23 cellular contexts compared by ENCODE assay signal in the genomic region with DNA sequence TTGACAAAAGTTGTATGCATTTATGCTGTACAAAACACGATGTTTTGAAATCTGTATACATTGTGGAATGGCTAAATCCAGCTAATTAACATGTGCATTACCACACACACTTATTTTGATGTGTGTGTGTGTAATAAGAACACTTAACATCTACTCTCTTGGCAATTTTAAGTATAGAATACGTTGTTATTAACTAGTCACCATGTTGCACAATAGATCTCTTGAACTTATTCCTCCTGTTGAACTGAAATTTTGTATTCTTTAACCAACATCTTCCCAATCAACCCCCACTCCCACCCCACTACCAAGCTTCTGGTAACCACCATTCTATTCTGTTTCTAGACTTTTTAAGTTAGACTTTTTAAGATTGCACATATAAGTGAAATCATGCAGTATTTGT. TPM values are rescaled to one million over a fixed set of nuclear protein-coding genes. Genes with fewer than 3 reads are reported as not detected.
DNase-seq lines count a peak whose midpoint lies in the region; ATAC-seq, FAIRE-seq and TF ChIP-seq lines count a peak whose summit lies in the region.
"Had no signal": no experiment of that assay in that cellular context is flagged by ENCODE, and none has a peak within 500 bp of the region (broad histone marks: within the 10 kb centered on the region; RNA-seq: fewer than 3 reads in every experiment).

No MANE protein-coding gene starts in this region.

- no peak overlapping the region for H3K23ac ChIP-seq in IMR-90 (ENCODE audit: low read depth, low read length)

- BruUV-seq in IMR-90 (replicated peaks; lab: Mats Ljungman, UMichigan) (no TSS peak), K562 (replicated peaks; lab: Mats Ljungman, UMichigan) (no TSS peak)

- no peak overlapping the region for H3K18ac ChIP-seq in IMR-90 (ENCODE audit: low read depth, low read length)

- H3K9me1 ChIP-seq in IMR-90 (ENCODE audit: insufficient read depth, low read length) (peaks cover 12% of the 10 kb centered on the region), K562 (ENCODE audit: control insufficient read depth, insufficient read depth, low read length) (no peaks in the 10 kb centered on the region)

- no peak for TF ChIP-seq EP300 in K562 (IDR thresholded peaks at IDR 0.05; ENCODE audit: low read length)

- in situ Hi-C loops in IMR-90 (cut with MboI; ENCODE audit: low sequenced_read_pairs): no loop called here
- in situ Hi-C loops in K562 (cut with MboI): no loop called here

- H3K27ac ChIP-seq in IMR-90 (ENCODE audit: insufficient read depth, low read length) (no peak overlapping the region), K562 (ENCODE audit: extremely low read depth, low read depth, low read length) (no peak overlapping the region)
- H3K27ac ChIP-seq: 22Rv1; BLaER1 treated with 17β-estradiol and CSF1 and Interleukin-3, amounts not matched to agents 10 nM and 100 nM; C4-2B had no signal

- no peak for FAIRE-seq in K562 (lab: Jason Lieb, UNC)
- FAIRE-seq: A549, D721Med, G401.6, GM12891 had no signal

- H3K9me3 ChIP-seq in IMR-90 (ENCODE audit: control insufficient read depth, insufficient read depth, low read length) (no peaks in the 10 kb centered on the region), K562 (replicated peaks; ENCODE audit: control insufficient read depth, insufficient read depth, low read depth, low read length) (no peaks in the 10 kb centered on the region)
- H3K9me3 ChIP-seq: A549; BLaER1 treated with 17β-estradiol and CSF1 and Interleukin-3, amounts not matched to agents 10 nM and 100 nM; Caco-2 had no signal

- no peak overlapping the region for H2AFZ ChIP-seq in IMR-90 (replicated peaks; ENCODE audit: low read length, poor library complexity)
- H2AFZ ChIP-seq in K562 (ENCODE audit: low read depth, low read length): no peak overlapping the region

- CTCF ChIA-PET in IMR-90 (lab: Yijun Ruan, JAX): no interaction called here
- CTCF ChIA-PET in K562 (lab: Yijun Ruan, JAX; ENCODE audit: low intra/inter-chr PET ratio): no interaction called here

- no peak overlapping the region for H2AK9ac ChIP-seq in IMR-90 (replicated peaks; ENCODE audit: low read depth, low read length, poor library complexity)

- H2BK5ac ChIP-seq in IMR-90 (ENCODE audit: low read depth, low read length, poor library complexity, severe bottlenecking): no peak overlapping the region

- no peak overlapping the region for H3K4me2 ChIP-seq in IMR-90 (ENCODE audit: low read depth, low read length)
- H3K4me2 ChIP-seq in K562 (ENCODE audit: insufficient read depth, low read length): no peak overlapping the region
- H3K4me2 ChIP-seq: A549 had no signal

- no peaks in the 10 kb centered on the region for H3K36me3 Mint-ChIP-seq in activated T-cell treated with anti-CD3 and anti-CD28 coated beads, Interleukin-2, amount 50 U/mL, for 24 hours (ENCODE audit: low read depth)
- peaks cover 0 to 1% of the 10 kb centered on the region in 2 donors for H3K36me3 Mint-ChIP-seq in activated T-cell treated with anti-CD3 and anti-CD28 coated beads, Interleukin-2, amount 50 U/mL, for 72 hours (ENCODE audit: insufficient read depth in 2 of 2)
- no peaks in the 10 kb centered on the region for H3K36me3 Mint-ChIP-seq in activated T-helper 17 cell treated with anti-CD3 and anti-CD28 coated beads, Interleukin-2, amount 50 U/mL, for 72 hours (ENCODE audit: low read depth)
- no peaks in the 10 kb centered on the region for H3K36me3 Mint-ChIP-seq in effector memory CD8-positive, alpha-beta T cell (ENCODE audit: insufficient read depth)
- H3K36me3 Mint-ChIP-seq: CD8-positive, alpha-beta T cell had no signal

- H4K91ac ChIP-seq in IMR-90 (ENCODE audit: insufficient read depth, low read depth, low read length): no peak overlapping the region

- no peak overlapping the region for H3K9ac ChIP-seq in IMR-90 (ENCODE audit: low read depth, low read length)
- no peak overlapping the region for H3K9ac ChIP-seq in K562 (ENCODE audit: insufficient read depth in 1 of 2, low read depth in 2 of 2, low read length in 2 of 2)
- H3K9ac ChIP-seq: BLaER1 treated with 17β-estradiol and CSF1 and Interleukin-3, amounts not matched to agents 10 nM and 100 nM had no signal

- WGBS in IMR-90 (ENCODE audit: extremely low coverage in 2 of 2, insufficient read length in 1 of 2), 2 experiments: no CpG with 5 or more reads among the region's 2 CpGs
- whole genome bisulfite sequencing in K562 (ENCODE audit: insufficient coverage, low coverage, missing lambda C conversion rate): 2% methylated on average over 2 of the region's 2 CpGs

- no peak overlapping the region for H3K56ac ChIP-seq in IMR-90 (ENCODE audit: extremely low read depth, insufficient read depth, low read length)

- POLR2A ChIA-PET in IMR-90 (lab: Charles Lee; ENCODE audit: unreplicated experiment): no interaction called here
- POLR2A ChIA-PET in K562 (lab: Yijun Ruan, JAX): no interaction called here

- no peaks in the 10 kb centered on the region for H3K79me2 ChIP-seq in K562 (ENCODE audit: control insufficient read depth, insufficient read depth, low read length)

- TF ChIP-seq CTCF in IMR-90 (conservative IDR thresholded peaks at IDR 0.05; ENCODE audit: low read depth, low read length) (no peak), K562 (IDR thresholded peaks at IDR 0.05 in 2 of 3, conservative IDR thresholded peaks at IDR 0.05 in 1 of 3; ENCODE audit: insufficient read depth in 2 of 3, low read depth in 1 of 3, low read length in 3 of 3) (no peak)

- DNase-seq in activated T-cell treated with anti-CD3 and anti-CD28 coated beads, Interleukin-2, amount 50 U/mL, for 24 hours: no peak
- DNase-seq in activated T-cell treated with anti-CD3 and anti-CD28 coated beads, Interleukin-2, amount 50 U/mL, for 72 hours: no peak
- DNase-seq in IMR-90 (no peak), K562 (ENCODE audit: extremely low read depth in 1 of 4, low spot score in 3 of 4) (no peak), middle frontal gyrus (ENCODE audit: extremely low spot score, low spot score) (no peak)
- DNase-seq in effector memory CD8-positive, alpha-beta T cell: no peak
- DNase-seq: AML-193; Caco-2; Calu3; CD4-positive, alpha-beta T cell; CD8-positive, alpha-beta T cell; DMS79 treated with DMSO at 0.1 percent for 48 hours; GF-D8 had no signal

- dilution Hi-C loops in IMR-90 (cut with HindIII; ENCODE audit: low sequenced_read_pairs, unreplicated experiment): no loop called here

- H2AK5ac ChIP-seq in IMR-90 (ENCODE audit: low read depth, low read length): no peak overlapping the region

- H3K4me1 ChIP-seq in IMR-90 (ENCODE audit: control insufficient read depth, insufficient read depth, low read length): peaks cover 15% of the 10 kb centered on the region
- peaks cover 0 to 5% of the 10 kb centered on the region in 2 experiments; a peak in 1 of 5 replicates for H3K4me1 ChIP-seq in K562 (replicated peaks in 1 of 2; ENCODE audit: control insufficient read depth in 2 of 2, insufficient read depth in 2 of 2, low read length in 2 of 2)

- peaks cover 3% of the 10 kb centered on the region for H3K9me3 Mint-ChIP-seq in activated T-cell treated with anti-CD3 and anti-CD28 coated beads, Interleukin-2, amount 50 U/mL, for 24 hours
- H3K9me3 Mint-ChIP-seq in activated T-cell treated with anti-CD3 and anti-CD28 coated beads, Interleukin-2, amount 50 U/mL, for 72 hours: no peaks in the 10 kb centered on the region
- H3K9me3 Mint-ChIP-seq in activated T-helper 17 cell treated with anti-CD3 and anti-CD28 coated beads, Interleukin-2, amount 50 U/mL, for 72 hours: no peaks in the 10 kb centered on the region
- no peaks in the 10 kb centered on the region for H3K9me3 Mint-ChIP-seq in effector memory CD8-positive, alpha-beta T cell
- H3K9me3 Mint-ChIP-seq: CD4-positive, alpha-beta T cell; CD8-positive, alpha-beta T cell had no signal

- peaks cover 14% of the 10 kb centered on the region for H3K27me3 Mint-ChIP-seq in activated T-cell treated with anti-CD3 and anti-CD28 coated beads, Interleukin-2, amount 50 U/mL, for 24 hours
- no peaks in the 10 kb centered on the region for H3K27me3 Mint-ChIP-seq in activated T-cell treated with anti-CD3 and anti-CD28 coated beads, Interleukin-2, amount 50 U/mL, for 72 hours (ENCODE audit: low read depth)
- peaks cover 5% of the 10 kb centered on the region for H3K27me3 Mint-ChIP-seq in activated T-helper 17 cell treated with anti-CD3 and anti-CD28 coated beads, Interleukin-2, amount 50 U/mL, for 72 hours
- peaks cover 14 to 19% of the 10 kb centered on the region in 2 donors for H3K27me3 Mint-ChIP-seq in effector memory CD8-positive, alpha-beta T cell
- H3K27me3 Mint-ChIP-seq: B cell had no signal

- H3K27ac Mint-ChIP-seq in activated T-cell treated with anti-CD3 and anti-CD28 coated beads, Interleukin-2, amount 50 U/mL, for 24 hours: peak overlapping the region; percentile 8
- H3K27ac Mint-ChIP-seq in activated T-cell treated with anti-CD3 and anti-CD28 coated beads, Interleukin-2, amount 50 U/mL, for 72 hours: no peak overlapping the region
- peak overlapping the region; percentile 28 for H3K27ac Mint-ChIP-seq in activated T-helper 17 cell treated with anti-CD3 and anti-CD28 coated beads, Interleukin-2, amount 50 U/mL, for 72 hours
- no peak overlapping the region for H3K27ac Mint-ChIP-seq in effector memory CD8-positive, alpha-beta T cell
- H3K27ac Mint-ChIP-seq: B cell; CD4-positive, alpha-beta T cell; CD8-positive, alpha-beta T cell had no signal

- H4K5ac ChIP-seq in IMR-90 (ENCODE audit: low read depth, low read length): no peak overlapping the region

- no peak overlapping the region for H2BK20ac ChIP-seq in IMR-90 (ENCODE audit: low read depth, low read length)

- TF ChIP-seq RAD21 in IMR-90 (IDR thresholded peaks at IDR 0.05; ENCODE audit: low read length) (no peak), K562 (CRISPR knock-in tag; conservative IDR thresholded peaks at IDR 0.05 in 1 of 2, IDR thresholded peaks at IDR 0.05 in 1 of 2) (no peak)

- no peaks in the 10 kb centered on the region for H3K27me3 ChIP-seq in IMR-90 (ENCODE audit: control insufficient read depth, insufficient read depth, low read length)
- peaks cover 0 to 8% of the 10 kb centered on the region in 2 experiments; a peak in 4 of 5 replicates for H3K27me3 ChIP-seq in K562 (ENCODE audit: control insufficient read depth in 2 of 2, insufficient read depth in 2 of 2, low read length in 2 of 2)
- H3K27me3 ChIP-seq: BLaER1 treated with 17β-estradiol and CSF1 and Interleukin-3, amounts not matched to agents 10 nM and 100 nM had no signal

- no peak overlapping the region for H2BK15ac ChIP-seq in IMR-90 (ENCODE audit: low read depth, low read length)

- ATAC-seq in activated T-cell treated with anti-CD3 and anti-CD28 coated beads, Interleukin-2, amount 50 U/mL, for 72 hours (replicated peaks in 1 of 2): no peak
- ATAC-seq in IMR-90 (ENCODE audit: low read depth): no peak
- ATAC-seq in activated T-helper 17 cell treated with anti-CD3 and anti-CD28 coated beads, Interleukin-2, amount 50 U/mL, for 72 hours (replicated peaks): no peak
- no peak for ATAC-seq in K562
- no peak for ATAC-seq in effector memory CD8-positive, alpha-beta T cell (replicated peaks)
- ATAC-seq in HG02763 (IDR thresholded peaks at IDR 0.05; ENCODE audit: unreplicated experiment): no peak
- ATAC-seq: A549; CD8-positive, alpha-beta T cell had no signal

- H3K14ac ChIP-seq in IMR-90 (replicated peaks; ENCODE audit: low read depth, low read length): no peak overlapping the region

- no peak for TF ChIP-seq POLR2A in IMR-90 (IDR thresholded peaks at IDR 0.05; ENCODE audit: low read depth, low read length)
- TF ChIP-seq POLR2A in K562 (conservative IDR thresholded peaks at IDR 0.05): no peak

- H3K36me3 ChIP-seq in IMR-90 (ENCODE audit: control insufficient read depth, insufficient read depth, low read length): no peaks in the 10 kb centered on the region
- no peaks in the 10 kb centered on the region for H3K36me3 ChIP-seq in K562 (ENCODE audit: control insufficient read depth, insufficient read depth, low read length)
- H3K36me3 ChIP-seq: BLaER1 treated with 17β-estradiol and CSF1 and Interleukin-3, amounts not matched to agents 10 nM and 100 nM had no signal

- H3K4me1 Mint-ChIP-seq in activated T-cell treated with anti-CD3 and anti-CD28 coated beads, Interleukin-2, amount 50 U/mL, for 24 hours (ENCODE audit: low read depth): peaks cover 38% of the 10 kb centered on the region
- peaks cover 54% of the 10 kb centered on the region for H3K4me1 Mint-ChIP-seq in activated T-cell treated with anti-CD3 and anti-CD28 coated beads, Interleukin-2, amount 50 U/mL, for 72 hours (ENCODE audit: low read depth)
- peaks cover 23% of the 10 kb centered on the region for H3K4me1 Mint-ChIP-seq in activated T-helper 17 cell treated with anti-CD3 and anti-CD28 coated beads, Interleukin-2, amount 50 U/mL, for 72 hours
- no peaks in the 10 kb centered on the region for H3K4me1 Mint-ChIP-seq in effector memory CD8-positive, alpha-beta T cell (ENCODE audit: low read depth in 2 of 2)
- H3K4me1 Mint-ChIP-seq: B cell had no signal

- H4K20me1 ChIP-seq in IMR-90 (ENCODE audit: insufficient read depth, low read length) (no peaks in the 10 kb centered on the region), K562 (replicated peaks; ENCODE audit: control insufficient read depth, insufficient read depth, low read length) (no peaks in the 10 kb centered on the region)
- H4K20me1 ChIP-seq: BLaER1 treated with 17β-estradiol and CSF1 and Interleukin-3, amounts not matched to agents 10 nM and 100 nM had no signal

- no peaks in the 10 kb centered on the region for H3K79me1 ChIP-seq in IMR-90 (ENCODE audit: low read depth in 1 of 2, low read length in 2 of 2)

- intact Hi-C loops in IMR-90 (cut with micrococcal nuclease): no loop called here
- intact Hi-C loops in K562 (cut with micrococcal nuclease): no loop called here

- no peak overlapping the region for H3K4ac ChIP-seq in IMR-90 (ENCODE audit: low read depth, low read length)

- H3K4me3 Mint-ChIP-seq in activated T-cell treated with anti-CD3 and anti-CD28 coated beads, Interleukin-2, amount 50 U/mL, for 24 hours: no peak overlapping the region
- no peak overlapping the region for H3K4me3 Mint-ChIP-seq in activated T-cell treated with anti-CD3 and anti-CD28 coated beads, Interleukin-2, amount 50 U/mL, for 72 hours
- peak overlapping the region; percentile 2 for H3K4me3 Mint-ChIP-seq in activated T-helper 17 cell treated with anti-CD3 and anti-CD28 coated beads, Interleukin-2, amount 50 U/mL, for 72 hours
- H3K4me3 Mint-ChIP-seq in effector memory CD8-positive, alpha-beta T cell: no peak overlapping the region
- H3K4me3 Mint-ChIP-seq: B cell; CD4-positive, alpha-beta T cell; CD8-positive, alpha-beta T cell had no signal

- H3K4me3 ChIP-seq in IMR-90 (ENCODE audit: insufficient read depth, low read depth, low read length): no peak overlapping the region
- H3K4me3 ChIP-seq in K562: no peak overlapping the region
- H3K4me3 ChIP-seq: A549; BLaER1 treated with 17β-estradiol and CSF1 and Interleukin-3, amounts not matched to agents 10 nM and 100 nM had no signal

- H2BK120ac ChIP-seq in IMR-90 (ENCODE audit: low read depth, low read length): no peak overlapping the region

- no peak overlapping the region for H4K8ac ChIP-seq in IMR-90 (ENCODE audit: low read depth in 2 of 2, low read length in 2 of 2)

RNA-seq across cellular contexts. Expression of gene SP3, which starts 16.3 kb away (rescaled TPM):
- total RNA-seq in activated T-cell treated with anti-CD3 and anti-CD28 coated beads, Interleukin-2, amount 50 U/mL, for 72 hours: 100 to 1,000 TPM; 106 to 128 TPM
- total RNA-seq in IMR-90 (2012; rRNA removed): 136 and 137 TPM in 2 replicates
- 19.9 and 26.7 TPM in 2 replicates for polyA plus RNA-seq in IMR-90 (2012; rRNA removed)
- polyA plus RNA-seq in IMR-90 (2012; cell fraction: cytosol; rRNA removed): 4.2 and 6.6 TPM in 2 replicates
- polyA plus RNA-seq in IMR-90 (2012; cell fraction: nucleus; rRNA removed; ENCODE audit: low replicate concordance): 6.3 and 36.0 TPM in 2 replicates
- total RNA-seq in activated T-helper 17 cell treated with anti-CD3 and anti-CD28 coated beads, Interleukin-2, amount 50 U/mL, for 72 hours: 100 to 1,000 TPM in 1 of 2 donors, 10 to 100 TPM in 1; 84.4 to 103 TPM
- total RNA-seq in K562 (2011; cell fraction: chromatin; rRNA removed; ENCODE audit: low replicate concordance): 73.5 and 177 TPM in 2 replicates
- total RNA-seq in K562 (2011; cell fraction: nucleolus; rRNA removed): 36.0 and 43.8 TPM in 2 replicates
- 64.0 and 89.2 TPM in 2 replicates for total RNA-seq in K562 (2011; cell fraction: nucleoplasm; rRNA removed)
- 75.2 and 83.9 TPM in 2 replicates for total RNA-seq in K562 (2014; rRNA removed)
- total RNA-seq in K562 (2014; rRNA removed; fragmentation: Illumina TruSeq; extraction: Trizol): 86.6 and 101 TPM in 2 replicates
- 102 and 106 TPM in 2 replicates for total RNA-seq in K562 (2015; rRNA removed; fragmentation: Illumina TruSeq; extraction: Trizol)
- 73.5 and 74.9 TPM in 2 replicates for total RNA-seq in K562 (2021)
- 76.6 and 89.7 TPM in 2 replicates for polyA plus RNA-seq in K562 (2011; rRNA removed)
- polyA plus RNA-seq in K562 (2011; cell fraction: cytosol; rRNA removed): 30.9 and 42.5 TPM in 2 replicates
- 55.4 and 76.5 TPM in 2 replicates for polyA plus RNA-seq in K562 (2011; cell fraction: nucleus; rRNA removed)
- 26.4 and 29.5 TPM in 2 replicates for polyA plus RNA-seq in K562 (2012)
- 61.2 and 64.1 TPM in 2 replicates for polyA plus RNA-seq in K562 (2014; fragmentation: Illumina TruSeq; extraction: Trizol)
- 10 to 100 TPM; 12.0 to 13.1 TPM for polyA plus RNA-seq in K562 (2014; fragmentation: Nextera tagmentation; extraction: Ambion mirVana)
- 35.7 and 39.3 TPM in 2 replicates for polyA plus RNA-seq in K562 (2014; rRNA removed)
- 171 and 198 TPM in 2 replicates for polyA minus RNA-seq in K562 (2011; rRNA and poly(A)+ RNA removed)
- 52.7 and 58.2 TPM in 2 replicates for polyA minus RNA-seq in K562 (2011; cell fraction: cytosol; rRNA and poly(A)+ RNA removed)
- polyA minus RNA-seq in K562 (2011; cell fraction: nucleus; rRNA and poly(A)+ RNA removed): 76.1 and 128 TPM in 2 replicates

Comparison
In these comparisons a context has a peak if more than half of its experiments do, and no peak if none do; other contexts are left out.
1. H3K27ac Mint-ChIP-seq: peak in activated T-cell treated with anti-CD3 and anti-CD28 coated beads, Interleukin-2, amount 50 U/mL, for 24 hours (single experiment) and activated T-helper 17 cell treated with anti-CD3 and anti-CD28 coated beads, Interleukin-2, amount 50 U/mL, for 72 hours (single experiment); none in activated T-cell treated with anti-CD3 and anti-CD28 coated beads, Interleukin-2, amount 50 U/mL, for 72 hours (single experiment) and effector memory CD8-positive, alpha-beta T cell (0 of 2).